Comparison of ENCODE assay signal across 9 cellular contexts in genomic region chr11:111938687-111939160, GRCh38. TPM values are rescaled to one million over a fixed set of nuclear protein-coding genes. Genes with fewer than 3 reads are reported as not detected.
DNase-seq lines count a peak whose midpoint lies in the region; ATAC-seq and TF ChIP-seq lines count a peak whose summit lies in the region.
"Had no signal": no experiment of that assay in that cellular context is flagged by ENCODE, and none has a peak within 500 bp of the region (broad histone marks: within the 10 kb centered on the region; RNA-seq: fewer than 3 reads in every experiment).

No MANE protein-coding gene starts in this region.

- no peaks in the 10 kb centered on the region for H3K36me3 Mint-ChIP-seq in H9 (ENCODE audit: insufficient read depth in 1 of 3, low read depth in 3 of 3)
- no peaks in the 10 kb centered on the region for H3K36me3 Mint-ChIP-seq in stimulated activated naive B cell treated with anti-CD40 and anti-IgM and Interleukin-4, amounts not matched to agents 10 μg/mL and 1 μg/mL and 100 μg/mL, for 72 hours

- peaks cover 5% of the 10 kb centered on the region for H3K23me2 ChIP-seq in H9 (ENCODE audit: insufficient read length, low read depth, low read length, poor library complexity, severe bottlenecking)

- no peaks in the 10 kb centered on the region; the same call in 1 of the 2 replicates for H3K79me2 ChIP-seq in H9 (ENCODE audit: insufficient read depth, low read length)

- peak overlapping the region; percentile 81 to 87 for H3K4me3 Mint-ChIP-seq in H9
- H3K4me3 Mint-ChIP-seq in stimulated activated naive B cell treated with anti-CD40 and anti-IgM and Interleukin-4, amounts not matched to agents 10 μg/mL and 1 μg/mL and 100 μg/mL, for 72 hours: peak overlapping the region; percentile 71 to 87

- no peak overlapping the region for H4K5ac ChIP-seq in H9 (ENCODE audit: insufficient read length, low read depth, low read length)

- H2BK20ac ChIP-seq in H9 (ENCODE audit: low read depth, low read length, poor library complexity, severe bottlenecking): no peak overlapping the region

- H2BK12ac ChIP-seq in H9 (ENCODE audit: insufficient read length, low read depth, low read length): no peak overlapping the region

- H3K4me2 ChIP-seq in H9 (ENCODE audit: insufficient read depth, insufficient read length, low read length): peak overlapping the region; percentile 47

- H2AFZ ChIP-seq in H9 (ENCODE audit: low read length): no peak overlapping the region

- no peak overlapping the region for H3T11ph ChIP-seq in H9 (ENCODE audit: low read length)

- no peak overlapping the region for H3K4ac ChIP-seq in H9 (ENCODE audit: low read depth, low read length)

- no peaks in the 10 kb centered on the region for H4K20me1 ChIP-seq in H9 (ENCODE audit: control insufficient read depth, insufficient read depth, insufficient read length)

- peak; percentile 15 for DNase-seq in NK-92 treated with Interleukin-12 subunit alpha and Interleukin-12 subunit beta, amount 100 ng/mL, for 24 hours (lab: John Stamatoyannopoulos, UW)
- DNase-seq in NK-92 (lab: John Stamatoyannopoulos, UW; ENCODE audit: unreplicated experiment) (no peak), H9 (peak; percentile 67), MG63 (peak; percentile 58), left ventricle myocardium superior (no peak), DMS114 treated with DMSO at 0.1 percent for 48 hours (lab: John Stamatoyannopoulos, UW; ENCODE audit: unreplicated experiment) (no peak)
- DNase-seq in activated naive CD4-positive, alpha-beta T cell treated with anti-CD3 and anti-CD28 coated beads, Interleukin-2, amount 50 U/mL, for 16 hours: peak; percentile 21
- DNase-seq in stimulated activated naive B cell treated with anti-CD40 and anti-IgM and Interleukin-4, amounts not matched to agents 10 μg/mL and 1 μg/mL and 100 μg/mL, for 72 hours: peak; percentile 70

- H3K27ac Mint-ChIP-seq in H9: peak overlapping the region; percentile 10 to 74 (median 42); a peak in 5 of 7 replicates
- peak overlapping the region; percentile 52 for H3K27ac Mint-ChIP-seq in stimulated activated naive B cell treated with anti-CD40 and anti-IgM and Interleukin-4, amounts not matched to agents 10 μg/mL and 1 μg/mL and 100 μg/mL, for 72 hours

- TF ChIP-seq CTCF in H9 (conservative IDR thresholded peaks at IDR 0.05): no peak

- no peak overlapping the region for H2AK5ac ChIP-seq in H9 (ENCODE audit: insufficient read length, low read length)

- H3K18ac ChIP-seq in H9 (ENCODE audit: insufficient read length, low read depth, low read length): no peak overlapping the region

- H2BK5ac ChIP-seq in H9 (ENCODE audit: insufficient read length, low read length): no peak overlapping the region

- ATAC-seq in left ventricle myocardium superior: peak; percentile 3
- ATAC-seq in stimulated activated naive B cell treated with anti-CD40 and anti-IgM and Interleukin-4, amounts not matched to agents 10 μg/mL and 1 μg/mL and 100 μg/mL, for 72 hours (replicated peaks): peak; percentile 94

- H4K8ac ChIP-seq in H9 (replicated peaks; ENCODE audit: insufficient read length, low read depth, low read length): no peak overlapping the region

- H3K27me3 ChIP-seq in H9 (ENCODE audit: insufficient read depth, low read length) (no peaks in the 10 kb centered on the region), MG63 (no peaks in the 10 kb centered on the region)

- no peaks in the 10 kb centered on the region for H3K79me1 ChIP-seq in H9 (ENCODE audit: insufficient read depth, low read depth, low read length, poor library complexity, severe bottlenecking)

- no peak overlapping the region for H2BK120ac ChIP-seq in H9 (ENCODE audit: low read depth, low read length, poor library complexity, severe bottlenecking)

- peak overlapping the region; percentile 6 for H3K4me3 ChIP-seq in MG63

- H3K27me3 Mint-ChIP-seq in H9 (ENCODE audit: low read depth): peaks cover 1% of the 10 kb centered on the region; the same call in 1 of the 2 replicates
- peaks cover 0 to 6% of the 10 kb centered on the region in 2 donors for H3K27me3 Mint-ChIP-seq in stimulated activated naive B cell treated with anti-CD40 and anti-IgM and Interleukin-4, amounts not matched to agents 10 μg/mL and 1 μg/mL and 100 μg/mL, for 72 hours

- H3K4me1 ChIP-seq in H9 (ENCODE audit: insufficient read depth, low read length): peaks cover 5% of the 10 kb centered on the region; the same call in 1 of the 2 replicates

- peaks cover 34 to 44% of the 10 kb centered on the region in 2 experiments for H3K4me1 Mint-ChIP-seq in H9
- peaks cover 30 to 46% of the 10 kb centered on the region in 2 donors for H3K4me1 Mint-ChIP-seq in stimulated activated naive B cell treated with anti-CD40 and anti-IgM and Interleukin-4, amounts not matched to agents 10 μg/mL and 1 μg/mL and 100 μg/mL, for 72 hours

- no peak overlapping the region for H3K14ac ChIP-seq in H9 (ENCODE audit: insufficient read depth, low read length)

- no peak overlapping the region for H3K56ac ChIP-seq in H9 (ENCODE audit: insufficient read length, low read depth, low read length)

- H3K27ac ChIP-seq in H9 (ENCODE audit: insufficient read length, low read depth, low read length): no peak overlapping the region

- H3K36me3 ChIP-seq in MG63: no peaks in the 10 kb centered on the region

- no peak overlapping the region for H4K91ac ChIP-seq in H9 (ENCODE audit: insufficient read length, low read depth, low read length)

- H3K9ac ChIP-seq in H9 (ENCODE audit: extremely low read depth, insufficient read length, low read length): no peak overlapping the region

- H2BK15ac ChIP-seq in H9 (ENCODE audit: low read depth, low read length): no peak overlapping the region

- H3K9me3 ChIP-seq in H9 (ENCODE audit: control insufficient read depth, low read depth, low read length): no peaks in the 10 kb centered on the region
- H3K9me3 ChIP-seq in MG63: no peaks in the 10 kb centered on the region

- no peaks in the 10 kb centered on the region for H3K9me3 Mint-ChIP-seq in H9
- no peaks in the 10 kb centered on the region for H3K9me3 Mint-ChIP-seq in stimulated activated naive B cell treated with anti-CD40 and anti-IgM and Interleukin-4, amounts not matched to agents 10 μg/mL and 1 μg/mL and 100 μg/mL, for 72 hours

- no CpG with 5 or more reads among the region's 7 CpGs for WGBS in H9 (ENCODE audit: extremely low coverage, insufficient read length, low lambda C conversion rate)

- intact Hi-C loops in left ventricle myocardium superior (cut with micrococcal nuclease): no loop called here

- no peak overlapping the region for H3K23ac ChIP-seq in H9 (ENCODE audit: insufficient read length, low read depth, low read length)

RNA-seq across cellular contexts. Expression of gene DIXDC1, which starts 1.6 kb away (rescaled TPM):
- total RNA-seq in H9 (2021) (10.1 and 10.8 TPM in 2 replicates), left ventricle myocardium superior (19.6 TPM)
- total RNA-seq in MG63 (2014; rRNA removed; shearing (Covaris generic); ENCODE audit: low replicate concordance): 5.2 and 7.0 TPM in 2 replicates

RNA-seq across cellular contexts. Expression of gene C11orf52, which starts 20.0 kb away (rescaled TPM):
- total RNA-seq in H9 (2021) (4.0 and 4.4 TPM in 2 replicates), left ventricle myocardium superior (1.0 TPM)
- not detected in 2 replicates for total RNA-seq in MG63 (2014; rRNA removed; shearing (Covaris generic); ENCODE audit: low replicate concordance)

RNA-seq across cellular contexts. Expression of gene HSPB2, which starts 26.2 kb away (rescaled TPM):
- 0.22 TPM in 1 of 2 replicates, not detected in the other for total RNA-seq in H9 (2021)
- 3.8 TPM in 1 of 2 replicates, not detected in the other for total RNA-seq in MG63 (2014; rRNA removed; shearing (Covaris generic); ENCODE audit: low replicate concordance)
- 37.0 TPM for total RNA-seq in left ventricle myocardium superior
- total RNA-seq: dermis microvascular lymphatic vessel endothelial cell had no signal

RNA-seq across cellular contexts. Expression of gene CRYAB, which starts 27.2 kb away (rescaled TPM):
- total RNA-seq in H9 (2021) (1.1 TPM in 1 of 2 replicates, not detected in the other), left ventricle myocardium superior (6,681 TPM)
- 0.67 and 15.7 TPM in 2 replicates for total RNA-seq in MG63 (2014; rRNA removed; shearing (Covaris generic); ENCODE audit: low replicate concordance)

RNA-seq across cellular contexts. Expression of gene CFAP68, which starts 59.4 kb away (rescaled TPM):
- 21.6 and 23.4 TPM in 2 replicates for total RNA-seq in H9 (2021)
- 11.3 and 27.4 TPM in 2 replicates for total RNA-seq in MG63 (2014; rRNA removed; shearing (Covaris generic); ENCODE audit: low replicate concordance)
- 26.1 TPM for total RNA-seq in left ventricle myocardium superior

Comparison
In these comparisons a context has a peak if more than half of its experiments do, and no peak if none do; other contexts are left out.
1. DNase-seq: peak in NK-92 treated with Interleukin-12 subunit alpha and Interleukin-12 subunit beta, amount 100 ng/mL, for 24 hours (single experiment), H9 (single experiment), MG63 (single experiment), activated naive CD4-positive, alpha-beta T cell treated with anti-CD3 and anti-CD28 coated beads, Interleukin-2, amount 50 U/mL, for 16 hours (single experiment) and stimulated activated naive B cell treated with anti-CD40 and anti-IgM and Interleukin-4, amounts not matched to agents 10 μg/mL and 1 μg/mL and 100 μg/mL, for 72 hours (single experiment); none in NK-92 (single experiment), left ventricle myocardium superior (single experiment) and DMS114 treated with DMSO at 0.1 percent for 48 hours (single experiment).